Comparison of ENCODE assay signal across 2 cellular contexts in genomic region chr9:113581865-113582697, GRCh38.
TF ChIP-seq lines count a peak whose summit lies in the region.

No MANE protein-coding gene starts in this region.

TF ChIP-seq in IMR-90, 13 proteins besides CTCF, POLR2A, EP300 and RAD21:
- TF ChIP-seq ELK1 (IDR thresholded peaks at IDR 0.05; ENCODE audit: borderline replicate concordance, low read depth, low read length) (no peak), USF2 (IDR thresholded peaks at IDR 0.05; ENCODE audit: low read depth, low read length) (no peak), MAZ (IDR thresholded peaks at IDR 0.05; ENCODE audit: borderline replicate concordance, low read depth, low read length) (peak; percentile 44; the same call in 1 of the 2 replicates), CHD1 (IDR thresholded peaks at IDR 0.05; ENCODE audit: low read depth, low read length) (no peak), NFE2L2 (IDR thresholded peaks at IDR 0.05; ENCODE audit: low read depth, low read length) (no peak), FOS (IDR thresholded peaks at IDR 0.05; ENCODE audit: low read depth, low read length) (no peak), SMC3 (IDR thresholded peaks at IDR 0.05; ENCODE audit: low read depth, low read length) (peak; percentile 27), CEBPB (IDR thresholded peaks at IDR 0.05; ENCODE audit: low read depth, low read length) (no peak), BHLHE40 (IDR thresholded peaks at IDR 0.05; ENCODE audit: low read depth, low read length) (peak; percentile 85), MAFK (IDR thresholded peaks at IDR 0.05; ENCODE audit: low read depth, low read length) (no peak), MXI1 (IDR thresholded peaks at IDR 0.05; ENCODE audit: borderline replicate concordance, low read depth, low read length) (0 out of 2 replicates have a peak, but pooled peaks have one; percentile 57), RFX5 (IDR thresholded peaks at IDR 0.05; ENCODE audit: low read depth, low read length) (no peak), RCOR1 (IDR thresholded peaks at IDR 0.05; ENCODE audit: insufficient replicate concordance, low read length) (peak; percentile 9)

TF ChIP-seq in WTC11, 78 proteins besides CTCF, POLR2A, EP300 and RAD21 (continued from another document):
- no peak for TF ChIP-seq ZNF512 (CRISPR knock-in tag; IDR thresholded peaks at IDR 0.05; ENCODE audit: borderline replicate concordance)
- no peak for TF ChIP-seq MYBL2 (CRISPR knock-in tag; IDR thresholded peaks at IDR 0.05)
